ENCODE assay signal across 8 cellular contexts in genomic region chr11:83284501-83285051, GRCh38. TPM values are rescaled to one million over a fixed set of nuclear protein-coding genes. Genes with fewer than 3 reads are reported as not detected.
DNase-seq lines count a peak whose midpoint lies in the region; ATAC-seq and TF ChIP-seq lines count a peak whose summit lies in the region.

No MANE protein-coding gene starts in this region.

- H3K27me3 Mint-ChIP-seq in activated CD4-positive, alpha-beta T cell treated with anti-CD3 and anti-CD28 coated beads, Interleukin-2, amount 10 ng/mL, durations not matched to agents 24 days and 14 days: peaks cover 10% of the 10 kb centered on the region
- no peaks in the 10 kb centered on the region for H3K27me3 Mint-ChIP-seq in activated B cell treated with CpG ODN at 0.5 μM for 24 hours

- ATAC-seq in activated B cell treated with CpG ODN at 0.5 μM for 24 hours (ENCODE audit: low read depth): no peak
- no peak for ATAC-seq in GM18868 (IDR thresholded peaks at IDR 0.05; ENCODE audit: unreplicated experiment)
- ATAC-seq in HG02571 (IDR thresholded peaks at IDR 0.05; ENCODE audit: unreplicated experiment): no peak

- peak overlapping the region; percentile 99 for H3K4me3 Mint-ChIP-seq in activated CD4-positive, alpha-beta T cell treated with anti-CD3 and anti-CD28 coated beads, Interleukin-2, amount 10 ng/mL, durations not matched to agents 24 days and 14 days
- peak overlapping the region; percentile 99 for H3K4me3 Mint-ChIP-seq in activated B cell treated with CpG ODN at 0.5 μM for 24 hours

- peak overlapping the region; percentile 98 for H3K4me3 ChIP-seq in iPS-18c (ENCODE audit: insufficient read depth, low read depth, low read length)
- peak overlapping the region; percentile 90 for H3K4me3 ChIP-seq in thymus (ENCODE audit: low read length)

- peak overlapping the region; percentile 46 for H3K27ac ChIP-seq in thymus (ENCODE audit: low read depth)

- intact Hi-C loops in activated CD4-positive, alpha-beta T cell treated with anti-CD3 and anti-CD28 coated beads, Interleukin-2, amount 10 ng/mL, durations not matched to agents 24 days and 14 days (cut with micrococcal nuclease): loop anchor here (10.0 kb wide), 1 partner anchor 290 kb away; no protein-coding TSS in a partner anchor
- intact Hi-C loops in activated B cell treated with CpG ODN at 0.5 μM for 24 hours (cut with micrococcal nuclease): no loop called here

- POLR2A ChIA-PET in activated B cell treated with CpG ODN at 0.5 μM for 24 hours (lab: Charles Lee): interaction anchor here (2.6 kb wide), 1 partner anchor 384 kb away, joined by 31 read pairs; the partner anchor contains the start of genes DDIAS and PRCP

- H3K9me3 ChIP-seq in iPS-18c (ENCODE audit: control insufficient read depth, insufficient read depth, low read length) (no peaks in the 10 kb centered on the region), thymus (ENCODE audit: control insufficient read depth) (no peaks in the 10 kb centered on the region)

- H3K27me3 ChIP-seq in thymus (ENCODE audit: control insufficient read depth, insufficient read depth): no peaks in the 10 kb centered on the region

- H3K4me1 Mint-ChIP-seq in activated CD4-positive, alpha-beta T cell treated with anti-CD3 and anti-CD28 coated beads, Interleukin-2, amount 10 ng/mL, durations not matched to agents 24 days and 14 days: peaks cover 24% of the 10 kb centered on the region
- peaks cover 62% of the 10 kb centered on the region for H3K4me1 Mint-ChIP-seq in activated B cell treated with CpG ODN at 0.5 μM for 24 hours

- H3K36me3 ChIP-seq in thymus (ENCODE audit: control insufficient read depth, insufficient read depth): no peaks in the 10 kb centered on the region

- no peak for DNase-seq in activated CD4-positive, alpha-beta T cell treated with anti-CD3 and anti-CD28 coated beads, Interleukin-2, amount 10 ng/mL, durations not matched to agents 24 days and 14 days
- DNase-seq in activated CD4-positive, alpha-beta T cell treated with anti-CD3 and anti-CD28 coated beads, Interleukin-2, amount 50 U/mL, for 1 hour: no peak
- DNase-seq in activated B cell treated with CpG ODN at 0.5 μM for 24 hours: no peak
- DNase-seq in Ammon's horn (ENCODE audit: low spot score): no peak

- H3K4me1 ChIP-seq in thymus (ENCODE audit: control insufficient read depth, insufficient read depth, low read length): peaks cover 10% of the 10 kb centered on the region

- CTCF ChIA-PET in activated B cell treated with CpG ODN at 0.5 μM for 24 hours (lab: Charles Lee): interaction anchor here (1.1 to 3.9 kb wide), 2 partner anchors 8 to 35 kb away, joined by 6 to 12 read pairs; no protein-coding TSS in a partner anchor

- H3K27ac Mint-ChIP-seq in activated CD4-positive, alpha-beta T cell treated with anti-CD3 and anti-CD28 coated beads, Interleukin-2, amount 10 ng/mL, durations not matched to agents 24 days and 14 days: peak overlapping the region; percentile 99
- H3K27ac Mint-ChIP-seq in activated B cell treated with CpG ODN at 0.5 μM for 24 hours: peak overlapping the region; percentile 100

- peaks cover 14% of the 10 kb centered on the region for H3K36me3 Mint-ChIP-seq in activated CD4-positive, alpha-beta T cell treated with anti-CD3 and anti-CD28 coated beads, Interleukin-2, amount 10 ng/mL, durations not matched to agents 24 days and 14 days (ENCODE audit: low read depth)
- H3K36me3 Mint-ChIP-seq in activated B cell treated with CpG ODN at 0.5 μM for 24 hours (ENCODE audit: low read depth): peaks cover 28% of the 10 kb centered on the region

- H3K9me3 Mint-ChIP-seq in activated CD4-positive, alpha-beta T cell treated with anti-CD3 and anti-CD28 coated beads, Interleukin-2, amount 10 ng/mL, durations not matched to agents 24 days and 14 days: peaks cover 7% of the 10 kb centered on the region
- no peaks in the 10 kb centered on the region for H3K9me3 Mint-ChIP-seq in activated B cell treated with CpG ODN at 0.5 μM for 24 hours

- TF ChIP-seq CTCF in activated B cell treated with CpG ODN at 0.5 μM for 24 hours (IDR thresholded peaks at IDR 0.05): no peak

RNA-seq across cellular contexts. Expression of gene CCDC90B, which starts 1.6 kb away (rescaled TPM):
- total RNA-seq in activated CD4-positive, alpha-beta T cell treated with anti-CD3 and anti-CD28 coated beads, Interleukin-2, amount 10 ng/mL, durations not matched to agents 24 days and 14 days: 24.1 and 24.7 TPM in 2 replicates
- total RNA-seq in activated B cell treated with CpG ODN at 0.5 μM for 24 hours: 25.8 and 29.2 TPM in 2 replicates
- polyA plus RNA-seq in thymus: 68.4 TPM
